In the genomic region with DNA sequence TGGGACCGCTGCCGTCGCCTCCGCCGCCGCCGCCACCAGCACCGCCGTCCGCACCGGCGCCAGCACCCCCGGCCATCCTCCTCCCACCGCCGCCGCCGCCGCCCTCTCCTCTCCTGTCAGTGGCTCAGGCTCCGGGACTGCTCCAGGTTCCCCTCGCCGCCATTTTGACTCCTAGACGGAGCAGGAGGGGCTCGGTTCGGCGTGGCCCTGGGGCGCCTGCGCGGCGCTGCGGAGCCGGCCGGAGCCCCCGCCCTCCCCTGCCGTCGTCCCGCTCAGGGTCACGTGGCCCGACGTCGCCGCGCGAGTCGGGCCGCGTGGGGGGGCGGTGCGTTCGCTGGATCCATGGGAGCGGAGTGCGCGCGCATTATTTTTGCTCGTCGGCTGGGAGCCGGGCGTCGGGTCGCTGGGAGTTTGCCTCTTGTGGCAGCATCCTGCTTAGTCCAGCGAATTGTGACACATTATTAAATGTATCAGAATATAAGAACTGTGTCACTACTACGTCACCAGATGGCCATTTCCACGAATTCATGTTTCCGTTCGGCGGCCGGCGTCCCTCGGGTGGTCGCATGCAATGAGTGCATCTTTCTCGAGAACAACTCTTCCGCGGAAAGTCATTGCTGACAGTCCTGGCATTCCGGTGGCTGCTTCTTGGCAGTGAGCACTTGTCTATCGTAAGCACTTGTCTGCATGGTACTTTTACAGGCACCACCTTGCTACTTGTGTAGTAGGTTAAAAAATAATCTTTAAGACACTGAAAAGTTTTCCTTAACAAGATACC, we compare ENCODE assay signal across 1 cellular context.
TF ChIP-seq lines count a peak whose summit lies in the region.

Gene BTBD7 (minus strand): TSS at position 184 of the 778 bp plus-strand sequence. CDS start 36,985 bp downstream, outside the sequence.

TF ChIP-seq in HepG2, 621 proteins besides CTCF, POLR2A, EP300 and RAD21 (continued from another document):
- no peak for TF ChIP-seq KDM3A (CRISPR knock-in tag; IDR thresholded peaks at IDR 0.05; ENCODE audit: low read depth)
- no peak for TF ChIP-seq ZNF337 (CRISPR knock-in tag; IDR thresholded peaks at IDR 0.05; ENCODE audit: borderline replicate concordance, low read depth)
- no peak for TF ChIP-seq ZNF460 (CRISPR knock-in tag; IDR thresholded peaks at IDR 0.05; ENCODE audit: borderline replicate concordance)
- no peak for TF ChIP-seq SP5 (CRISPR knock-in tag; IDR thresholded peaks at IDR 0.05; ENCODE audit: borderline replicate concordance, low read depth)
- TF ChIP-seq ZNF20 (CRISPR knock-in tag; IDR thresholded peaks at IDR 0.05) = no peak
- TF ChIP-seq PCBP2 (optimal IDR thresholded peaks at IDR 0.05; ENCODE audit: low read depth, low read length, poor library complexity, severe bottlenecking) = no peak
- peak; percentile 49; the same call in 1 of the 2 replicates for TF ChIP-seq GATAD1 (CRISPR knock-in tag; IDR thresholded peaks at IDR 0.05)
- no peak for TF ChIP-seq PRMT3 (CRISPR knock-in tag; IDR thresholded peaks at IDR 0.05; ENCODE audit: borderline replicate concordance, low read depth)
- TF ChIP-seq ZNF839 (CRISPR knock-in tag; IDR thresholded peaks at IDR 0.05; ENCODE audit: borderline replicate concordance) = no peak
- no peak for TF ChIP-seq ZNF3 (CRISPR knock-in tag; IDR thresholded peaks at IDR 0.05)
